19 cellular contexts compared by ENCODE assay signal in the genomic region with DNA sequence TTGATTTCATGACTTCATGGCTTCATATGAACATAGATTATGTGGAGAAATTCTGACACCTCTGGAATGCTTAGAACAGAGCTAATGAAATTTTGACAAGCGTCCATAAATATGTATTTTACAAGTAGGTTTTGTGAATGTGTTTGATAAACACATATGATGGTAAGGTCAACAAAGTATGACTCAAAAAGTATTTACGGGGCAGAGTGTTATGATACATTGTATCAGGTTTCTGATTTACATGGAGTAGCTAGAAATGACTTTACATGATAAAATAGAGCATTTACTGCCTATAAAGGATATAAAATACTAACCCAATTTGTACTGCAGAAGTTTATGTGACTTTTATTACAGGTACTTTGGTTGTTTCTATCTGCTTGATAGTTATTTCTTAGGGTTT.
A peak's percentile ranks its signal among the peaks of the same experiment; 100 is the strongest.
DNase-seq lines count a peak whose midpoint lies in the region; ATAC-seq, FAIRE-seq and TF ChIP-seq lines count a peak whose summit lies in the region.
"Had no signal": no experiment of that assay in that cellular context is flagged by ENCODE, and none has a peak within 500 bp of the region (broad histone marks: within the 10 kb centered on the region; RNA-seq: fewer than 3 reads in every experiment).

No MANE protein-coding gene starts in this region.

- H3K9me3 Mint-ChIP-seq in astrocyte (ENCODE audit: unreplicated experiment), result no peaks in the 10 kb centered on the region
- H3K9me3 Mint-ChIP-seq in immature natural killer cell, result peaks cover 0 to 2% (median 0%) of the 10 kb centered on the region in 6 donors
- H3K9me3 Mint-ChIP-seq: IgD-negative memory B cell had no signal

- intact Hi-C loops in lower lobe of right lung (cut with DNase I), result no loop called here

- H3K27ac Mint-ChIP-seq in astrocyte (ENCODE audit: unreplicated experiment) (no peak overlapping the region), immature natural killer cell (no peak overlapping the region)
- H3K27ac Mint-ChIP-seq: CD4-positive, alpha-beta T cell; IgD-negative memory B cell had no signal

- H2AFZ ChIP-seq in astrocyte (ENCODE audit: low read depth, low read length), result no peak overlapping the region

- peak overlapping the region; percentile 14; the same call in 1 of the 2 replicates for H3K27ac ChIP-seq in 22Rv1
- H3K27ac ChIP-seq in astrocyte (ENCODE audit: low read depth, low read length), result no peak overlapping the region
- no peak overlapping the region for H3K27ac ChIP-seq in lower lobe of right lung
- H3K27ac ChIP-seq: C4-2B had no signal

- ATAC-seq in lower lobe of right lung, result no peak
- ATAC-seq: HepG2 had no signal

- no peaks in the 10 kb centered on the region for H4K20me1 ChIP-seq in astrocyte (ENCODE audit: insufficient read depth, low read length)

- no peak overlapping the region for H3K4me3 Mint-ChIP-seq in astrocyte (ENCODE audit: unreplicated experiment)
- H3K4me3 Mint-ChIP-seq in immature natural killer cell, result no peak overlapping the region
- H3K4me3 Mint-ChIP-seq: CD4-positive, alpha-beta T cell; IgD-negative memory B cell had no signal

- H3K79me2 ChIP-seq in astrocyte (ENCODE audit: insufficient read depth, low read length), result no peaks in the 10 kb centered on the region

- no peak overlapping the region for H3K4me3 ChIP-seq in astrocyte (ENCODE audit: insufficient read depth, low read depth, low read length)
- H3K4me3 ChIP-seq in fibroblast of villous mesenchyme (ENCODE audit: low read depth, low read length), result no peak overlapping the region
- H3K4me3 ChIP-seq in lower lobe of right lung, result no peak overlapping the region

- no peak overlapping the region for H3K4me2 ChIP-seq in astrocyte (ENCODE audit: low read length)

- no peak for TF ChIP-seq CTCF in 22Rv1 (IDR thresholded peaks at IDR 0.05)
- TF ChIP-seq CTCF in astrocyte (IDR thresholded peaks at IDR 0.05; ENCODE audit: insufficient read depth, low read depth, low read length), result no peak
- TF ChIP-seq CTCF in fibroblast of villous mesenchyme (IDR thresholded peaks at IDR 0.05; ENCODE audit: insufficient read depth, low read depth, low read length), result no peak
- no peak for TF ChIP-seq CTCF in lower lobe of right lung (IDR thresholded peaks at IDR 0.05)

- no peaks in the 10 kb centered on the region for H3K9me3 ChIP-seq in astrocyte (ENCODE audit: insufficient read depth, low read depth, low read length)
- H3K9me3 ChIP-seq in lower lobe of right lung, result no peaks in the 10 kb centered on the region
- H3K9me3 ChIP-seq: Caco-2 had no signal

- H3K27me3 Mint-ChIP-seq in astrocyte (ENCODE audit: low read depth, unreplicated experiment) (peaks cover 2% of the 10 kb centered on the region), immature natural killer cell (ENCODE audit: low read depth in 3 of 3) (peaks cover 0 to under 1% (median 0%) of the 10 kb centered on the region in 3 donors)
- H3K27me3 Mint-ChIP-seq: CD4-positive, alpha-beta T cell; IgD-negative memory B cell had no signal

- peak; percentile 31 for DNase-seq in DMS53 treated with DMSO at 0.1 percent for 48 hours (lab: John Stamatoyannopoulos, UW; ENCODE audit: unreplicated experiment)
- no peak for DNase-seq in astrocyte (ENCODE audit: low read depth)
- DNase-seq in fibroblast of villous mesenchyme (ENCODE audit: low read depth), result peak; percentile 26
- no peak for DNase-seq in immature natural killer cell
- no peak for DNase-seq in lower lobe of right lung
- no peak for DNase-seq in T-helper 1 cell
- DNase-seq in superior temporal gyrus (ENCODE audit: extremely low spot score), result no peak
- DNase-seq: ACHN; Caco-2; CD4-positive, alpha-beta T cell; DMS79 treated with DMSO at 0.1 percent for 48 hours; GF-D8; GOT3; H7 had no signal

- H3K4me1 Mint-ChIP-seq in astrocyte (ENCODE audit: low read depth, unreplicated experiment) (peaks cover 3% of the 10 kb centered on the region), immature natural killer cell (peaks cover 0 to 1% of the 10 kb centered on the region in 2 donors)
- H3K4me1 Mint-ChIP-seq: IgD-negative memory B cell had no signal

- no peak overlapping the region for H3K9ac ChIP-seq in astrocyte (ENCODE audit: low read length)

- H3K36me3 Mint-ChIP-seq in astrocyte (ENCODE audit: low read depth, unreplicated experiment) (no peaks in the 10 kb centered on the region), immature natural killer cell (no peaks in the 10 kb centered on the region)
- H3K36me3 Mint-ChIP-seq: IgD-negative memory B cell had no signal

- no peaks in the 10 kb centered on the region for H3K36me3 ChIP-seq in astrocyte (ENCODE audit: insufficient read depth, low read length)
- H3K36me3 ChIP-seq in lower lobe of right lung, result no peaks in the 10 kb centered on the region

- FAIRE-seq in astrocyte (lab: Jason Lieb, UNC), result peak; percentile 26
- FAIRE-seq: D721Med, HepG2 had no signal

- H3K27me3 ChIP-seq in astrocyte (ENCODE audit: insufficient read depth, low read length) (no peaks in the 10 kb centered on the region), lower lobe of right lung (ENCODE audit: low read depth) (no peaks in the 10 kb centered on the region)

- H3K4me1 ChIP-seq in astrocyte (ENCODE audit: insufficient read depth, low read length) (no peaks in the 10 kb centered on the region), lower lobe of right lung (no peaks in the 10 kb centered on the region)
- H3K4me1 ChIP-seq: Caco-2 had no signal

Comparison
In these comparisons a context has a peak if more than half of its experiments do, and no peak if none do; other contexts are left out.
1. DNase-seq: peak in DMS53 treated with DMSO at 0.1 percent for 48 hours (single experiment) and fibroblast of villous mesenchyme (single experiment); none in astrocyte (single experiment), immature natural killer cell (0 of 3), lower lobe of right lung (single experiment), T-helper 1 cell (0 of 5) and superior temporal gyrus (single experiment).